In the genomic region with DNA sequence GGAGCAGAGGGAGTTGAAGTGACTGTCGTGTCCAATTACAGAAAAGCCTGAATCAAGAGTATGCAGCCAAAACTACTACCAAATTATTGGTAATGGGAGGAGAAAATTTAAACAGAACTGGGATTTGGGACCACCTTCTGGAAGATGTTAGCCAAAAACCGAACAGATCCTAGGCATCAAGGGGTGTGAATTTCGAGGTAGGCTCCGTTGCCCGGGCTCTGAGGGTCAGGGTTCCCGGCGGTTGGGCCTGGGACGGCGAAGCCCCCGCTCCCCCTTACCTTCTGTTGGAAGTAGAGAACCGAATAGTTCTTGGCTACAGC, we compare ENCODE assay signal across 7 cellular contexts. TPM values are rescaled to one million over a fixed set of nuclear protein-coding genes. Genes with fewer than 3 reads are reported as not detected.
DNase-seq lines count a peak whose midpoint lies in the region; ATAC-seq and TF ChIP-seq lines count a peak whose summit lies in the region.

No MANE protein-coding gene starts in this region.

- TF ChIP-seq POLR2A in prostate gland (IDR thresholded peaks at IDR 0.05), result no peak

- H3K27ac ChIP-seq in OCI-LY7 (ENCODE audit: low read depth, low read length, poor library complexity, severe bottlenecking) (peak overlapping the region; percentile 67), esophagus (ENCODE audit: low read depth in 2 of 2, low read length in 1 of 2) (peak overlapping the region; percentile 96 to 99), prostate gland (peak overlapping the region; percentile 94)

- peaks cover 37% of the 10 kb centered on the region for H3K79me2 ChIP-seq in OCI-LY7 (ENCODE audit: insufficient read depth, low read depth, low read length)

- H3K9me2 ChIP-seq in OCI-LY7 (ENCODE audit: insufficient read depth, low read length), result no peaks in the 10 kb centered on the region

- no peak for DNase-seq in OCI-LY7 (ENCODE audit: low spot score)
- DNase-seq in prostate gland (ENCODE audit: low spot score), result no peak
- no peak for DNase-seq in stimulated activated CD4-positive, alpha-beta T cell treated with anti-CD3 and anti-CD28 coated beads, Interleukin-1b, Interleukin-23, amount 100 ng/mL, for 48 hours
- no peak for DNase-seq in NCI-H1092 treated with DMSO at 0.1 percent for 48 hours (lab: John Stamatoyannopoulos, UW)

- WGBS in esophagus, 2 donors, result 0 to 2% methylated on average over 11 of the region's 11 CpGs
- 3% methylated on average over 11 of the region's 11 CpGs for WGBS in prostate gland

- H3K4me3 ChIP-seq in OCI-LY7 (ENCODE audit: low read depth, low read length, poor library complexity, severe bottlenecking) (peak overlapping the region; percentile 79), esophagus (ENCODE audit: low read depth in 1 of 2, low read length in 2 of 2) (peak overlapping the region; percentile 82 to 90), prostate gland (peak overlapping the region; percentile 54 to 58)

- TF ChIP-seq CTCF in OCI-LY7 (conservative IDR thresholded peaks at IDR 0.05; ENCODE audit: low read length), result no peak
- no peak for TF ChIP-seq CTCF in prostate gland (IDR thresholded peaks at IDR 0.05)

- H3K4me2 ChIP-seq in OCI-LY7 (ENCODE audit: low read length), result peak overlapping the region; percentile 81

- CTCF ChIA-PET in OCI-LY7 (lab: Charles Lee; ENCODE audit: unreplicated experiment), result interaction anchor here (1.5 kb wide), 1 partner anchor 33 kb away, joined by 5 read pairs; no protein-coding TSS in a partner anchor

- peak overlapping the region; percentile 80 for H2AFZ ChIP-seq in OCI-LY7 (ENCODE audit: low read length)

- H4K20me1 ChIP-seq in OCI-LY7 (ENCODE audit: insufficient read depth, low read length), result peaks cover 18% of the 10 kb centered on the region; the same call in 1 of the 2 replicates

- intact Hi-C loops in OCI-LY7 (cut with micrococcal nuclease; ENCODE audit: unreplicated experiment), result loop anchor here (1.0 to 10.0 kb wide), 4 partner anchors 33 to 385 kb away; a partner anchor contains a TSS
- intact Hi-C loops in prostate gland (cut with DNase I), result loop anchor here (5.0 to 10.0 kb wide), 5 partner anchors 33 to 387 kb away; a partner anchor contains a TSS

- H3K9me3 ChIP-seq in OCI-LY7 (ENCODE audit: low read length) (no peaks in the 10 kb centered on the region), esophagus (ENCODE audit: control insufficient read depth in 2 of 2, insufficient read depth in 1 of 2, low read depth in 1 of 2, low read length in 1 of 2) (no peaks in the 10 kb centered on the region), prostate gland (no peaks in the 10 kb centered on the region)

- H3K36me3 ChIP-seq in OCI-LY7 (ENCODE audit: insufficient read depth, low read length), result no peaks in the 10 kb centered on the region; the same call in 1 of the 2 replicates
- no peaks in the 10 kb centered on the region for H3K36me3 ChIP-seq in esophagus (ENCODE audit: control insufficient read depth in 2 of 2, insufficient read depth in 2 of 2, low read length in 1 of 2)
- H3K36me3 ChIP-seq in prostate gland, result no peaks in the 10 kb centered on the region

- BruUV-seq in OCI-LY7 (replicated peaks; lab: Mats Ljungman, UMichigan), result no TSS peak

- H3K27me3 ChIP-seq in esophagus (ENCODE audit: control insufficient read depth in 1 of 2, insufficient read depth in 2 of 2, low read length in 2 of 2) (no peaks in the 10 kb centered on the region), prostate gland (replicated peaks; ENCODE audit: insufficient read depth) (no peaks in the 10 kb centered on the region)

- peaks cover 53% of the 10 kb centered on the region for H3K4me1 ChIP-seq in OCI-LY7 (ENCODE audit: insufficient read depth, low read length, poor library complexity, severe bottlenecking)
- peaks cover 0 to 2% of the 10 kb centered on the region in 2 donors for H3K4me1 ChIP-seq in esophagus (ENCODE audit: control insufficient read depth in 2 of 2, insufficient read depth in 2 of 2, low read length in 1 of 2)
- H3K4me1 ChIP-seq in prostate gland (replicated peaks), result no peaks in the 10 kb centered on the region

- POLR2A ChIA-PET in OCI-LY7 (lab: Charles Lee), result interaction anchor here (0.6 to 2.5 kb wide), 11 partner anchors 10 to 390 kb away, joined by 3 to 16 read pairs (median 4); no protein-coding TSS in a partner anchor

- ATAC-seq in GM19438 (IDR thresholded peaks at IDR 0.05; ENCODE audit: low read depth, unreplicated experiment), result peak; percentile 3
- no peak for ATAC-seq in GM18861 (IDR thresholded peaks at IDR 0.05; ENCODE audit: unreplicated experiment)

RNA-seq across cellular contexts. Expression of a gene that starts 0.3 kb away (rescaled TPM):
- total RNA-seq in OCI-LY7 (2014; rRNA removed; shearing (Covaris generic)), result 6.5 and 11.0 TPM in 2 replicates
- total RNA-seq in OCI-LY7 (2022), result 17.4 and 18.3 TPM in 2 replicates
- polyA plus RNA-seq in esophagus, result 10 to 100 TPM; 22.1 to 38.3 TPM
- total RNA-seq in prostate gland, result 10 to 100 TPM; 41.8 to 67.7 TPM

RNA-seq across cellular contexts. Expression of a gene that starts 1.6 kb away (rescaled TPM):
- total RNA-seq in OCI-LY7 (2014; rRNA removed; shearing (Covaris generic)), result 14.6 and 16.7 TPM in 2 replicates
- total RNA-seq in OCI-LY7 (2022) (23.1 and 30.9 TPM in 2 replicates), prostate gland (1 to 10 TPM; 1.3 to 6.5 TPM)
- polyA plus RNA-seq in esophagus, result 1 to 10 TPM in 1 of 2 donors, under 1 TPM in 1; 0.92 to 2.5 TPM
